26 cellular contexts compared by ENCODE assay signal in the genomic region with DNA sequence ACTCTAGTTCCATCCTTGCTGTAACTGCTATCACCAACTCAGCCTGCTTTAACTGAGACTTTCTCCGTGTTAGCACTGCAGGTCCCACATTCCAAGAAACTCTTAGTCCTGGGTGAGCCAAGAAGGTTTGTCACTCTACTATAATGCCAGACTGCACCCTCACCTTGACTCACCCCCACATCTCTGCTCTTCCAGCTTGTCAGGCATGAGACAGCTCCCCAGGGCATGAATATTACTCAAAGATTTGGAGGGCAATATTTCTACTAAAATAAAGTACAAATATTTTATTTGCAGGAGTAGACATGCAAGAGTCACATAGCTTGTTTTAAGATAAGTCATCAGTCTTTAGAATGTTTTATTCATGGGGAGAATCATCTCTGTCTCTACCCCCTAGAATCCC.
"Had no signal": no experiment of that assay in that cellular context is flagged by ENCODE, and none has a peak within 500 bp of the region (broad histone marks: within the 10 kb centered on the region; RNA-seq: fewer than 3 reads in every experiment).

No MANE protein-coding gene starts in this region.

- H3K27ac ChIP-seq: ascending aorta, esophagus squamous epithelium, gastrocnemius medialis, pancreas, prostate gland, thoracic aorta, VCaP had no signal

- ATAC-seq: gastrocnemius medialis; left cardiac atrium; left ventricle myocardium superior; sciatic nerve; stimulated activated naive CD8-positive, alpha-beta T cell treated with anti-CD3 and anti-CD28 coated beads, Interleukin-15, Interleukin-2, amounts not matched to agents 100 U/mL and 50 U/mL, for 24 hours; T-cell had no signal

- H3K27me3 ChIP-seq: ascending aorta, gastrocnemius medialis, pancreas had no signal

- DNase-seq: activated CD4-positive, alpha-beta T cell treated with anti-CD3 and anti-CD28 coated beads for 4 hours; activated CD4-positive, alpha-beta T cell treated with anti-CD3 and anti-CD28 coated beads, Interleukin-2, amount 50 U/mL, for 4 hours; activated gamma-delta T cell; activated naive CD4-positive, alpha-beta T cell treated with anti-CD3 and anti-CD28 coated beads, Interleukin-2, amount 10 ng/mL, durations not matched to agents 7 days and 5 days; activated naive CD8-positive, alpha-beta T cell treated with anti-CD3 and anti-CD28 coated beads, Interleukin-2, amount 10 ng/mL, durations not matched to agents 7 days and 5 days; activated T-cell treated with anti-CD3 and anti-CD28 coated beads, Interleukin-2, amount 50 U/mL, for 1 hour; cortex of kidney; esophagus squamous epithelium; gastrocnemius medialis; glutamatergic neuron; left cardiac atrium; left ventricle myocardium superior; naive B cell; pancreas; retina; stimulated activated CD4-positive, alpha-beta T cell treated with anti-CD3 and anti-CD28 coated beads, Interleukin-12 subunit alpha, Interleukin-12 subunit beta, amount 100 ng/mL, for 4 hours; stimulated activated CD4-positive, alpha-beta T cell treated with anti-CD3 and anti-CD28 coated beads, Interleukin-4, amount 100 ng/mL, for 1 hour; stimulated activated naive CD8-positive, alpha-beta T cell treated with anti-CD3 and anti-CD28 coated beads, Interleukin-15, Interleukin-2, amounts not matched to agents 100 U/mL and 50 U/mL, for 24 hours; T-cell; trophoblast cell had no signal

- H3K9me3 ChIP-seq: ascending aorta, esophagus squamous epithelium, gastrocnemius medialis, pancreas, prostate gland, thoracic aorta had no signal

- H3K36me3 ChIP-seq: ascending aorta, esophagus squamous epithelium, gastrocnemius medialis, pancreas, prostate gland, thoracic aorta had no signal

- H3K4me3 ChIP-seq: ascending aorta, esophagus squamous epithelium, gastrocnemius medialis, pancreas, prostate gland, skin epidermis, thoracic aorta had no signal
